ENCODE assay signal across 12 cellular contexts in the genomic region with DNA sequence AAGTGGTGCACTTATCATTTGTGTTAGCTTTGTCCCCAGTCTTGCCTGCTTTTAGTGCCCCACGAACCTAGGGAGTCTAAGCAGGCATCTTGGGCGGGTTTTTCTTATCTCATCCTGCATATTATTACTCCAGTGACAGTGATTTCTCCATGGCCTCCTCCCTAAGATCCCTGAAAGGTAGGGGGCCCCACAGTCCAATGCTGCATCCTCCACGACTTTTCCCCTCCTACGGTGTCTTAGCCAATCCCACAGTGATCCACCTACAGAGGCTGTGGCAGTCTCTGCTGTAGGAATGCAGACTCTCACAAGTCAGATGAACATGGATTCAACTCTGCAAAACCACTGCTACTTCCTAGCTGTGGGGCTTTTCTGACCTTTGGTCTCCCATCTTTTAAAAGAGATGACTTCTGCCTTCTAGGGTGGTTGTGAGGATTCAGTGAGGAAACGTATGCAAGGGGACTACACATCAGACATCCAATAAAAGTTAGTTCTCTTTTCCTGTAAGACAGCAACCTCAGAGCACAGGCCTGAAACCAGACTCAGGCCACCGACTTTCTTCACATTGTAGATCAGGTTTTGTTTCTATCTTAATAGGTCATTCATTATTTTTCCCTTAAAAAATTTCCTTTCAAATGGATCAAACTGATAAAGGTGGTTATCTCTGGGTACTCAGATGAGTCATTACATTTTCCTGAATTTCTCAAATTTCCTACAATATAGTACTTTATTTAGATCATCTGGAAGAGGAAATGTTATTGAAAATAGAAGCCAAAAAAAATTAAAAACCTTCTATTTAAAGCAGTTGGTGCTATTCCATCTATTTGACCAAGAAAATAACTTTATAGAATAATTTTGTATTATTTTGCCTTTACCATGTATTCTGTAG. TPM values are rescaled to one million over a fixed set of nuclear protein-coding genes. Genes with fewer than 3 reads are reported as not detected.
DNase-seq lines count a peak whose midpoint lies in the region; ATAC-seq and TF ChIP-seq lines count a peak whose summit lies in the region.
"Had no signal": no experiment of that assay in that cellular context is flagged by ENCODE, and none has a peak within 500 bp of the region (broad histone marks: within the 10 kb centered on the region; RNA-seq: fewer than 3 reads in every experiment).

No MANE protein-coding gene starts in this region.

- H3K9ac ChIP-seq in BLaER1 treated with 17β-estradiol and CSF1 and Interleukin-3, amounts not matched to agents 10 nM and 100 nM: peak overlapping the region in 10 of 11 experiments; percentile 12 to 79 (median 64); a peak in 14 of 22 replicates
- H3K9ac ChIP-seq in OCI-LY3 (ENCODE audit: low read length): peak overlapping the region; percentile 36; the same call in 1 of the 2 replicates

- H3K36me3 ChIP-seq in BLaER1 treated with 17β-estradiol and CSF1 and Interleukin-3, amounts not matched to agents 10 nM and 100 nM: no peaks in the 10 kb centered on the region
- no peaks in the 10 kb centered on the region for H3K36me3 ChIP-seq in OCI-LY3 (replicated peaks; ENCODE audit: low read depth, low read length)
- H3K36me3 ChIP-seq in effector memory CD4-positive, alpha-beta T cell (ENCODE audit: control insufficient read depth, insufficient read depth, low read length): no peaks in the 10 kb centered on the region

- peak; percentile 5 for DNase-seq in fibroblast of the aortic adventitia (ENCODE audit: low read depth)
- DNase-seq in cerebellar cortex (ENCODE audit: low spot score): no peak
- DNase-seq in HK-2 (ENCODE audit: unreplicated experiment): no peak
- DNase-seq in effector memory CD4-positive, alpha-beta T cell: no peak
- DNase-seq in LoVo (ENCODE audit: low spot score): no peak
- DNase-seq: CD4-positive, alpha-beta memory T cell had no signal

- TF ChIP-seq CTCF in OCI-LY3 (IDR thresholded peaks at IDR 0.05; ENCODE audit: low read depth, low read length) (no peak), fibroblast of the aortic adventitia (IDR thresholded peaks at IDR 0.05; ENCODE audit: insufficient read depth, low read length) (no peak)

- H2AFZ ChIP-seq in OCI-LY3 (ENCODE audit: low read depth, low read length): no peak overlapping the region

- H3K27ac ChIP-seq in BLaER1 treated with 17β-estradiol and CSF1 and Interleukin-3, amounts not matched to agents 10 nM and 100 nM: peak overlapping the region; percentile 57 to 92 (median 91)
- peak overlapping the region; percentile 64 for H3K27ac ChIP-seq in OCI-LY3 (ENCODE audit: low read length)
- H3K27ac ChIP-seq in effector memory CD4-positive, alpha-beta T cell (ENCODE audit: insufficient read depth, low read length, poor library complexity, severe bottlenecking): no peak overlapping the region

- no peaks in the 10 kb centered on the region for H3K9me3 ChIP-seq in BLaER1 treated with 17β-estradiol and CSF1 and Interleukin-3, amounts not matched to agents 10 nM and 100 nM (replicated peaks in 1 of 11)
- H3K9me3 ChIP-seq in OCI-LY3 (ENCODE audit: insufficient read depth, low read length): no peaks in the 10 kb centered on the region
- H3K9me3 ChIP-seq in effector memory CD4-positive, alpha-beta T cell (ENCODE audit: control insufficient read depth, low read length): no peaks in the 10 kb centered on the region

- no peaks in the 10 kb centered on the region for H4K20me1 ChIP-seq in BLaER1 treated with 17β-estradiol and CSF1 and Interleukin-3, amounts not matched to agents 10 nM and 100 nM
- no peaks in the 10 kb centered on the region for H4K20me1 ChIP-seq in OCI-LY3 (ENCODE audit: insufficient read depth, low read length)

- peak overlapping the region in 2 of 10 experiments; percentile 6 to 9; a peak in 1 of 20 replicates for H3K4me3 ChIP-seq in BLaER1 treated with 17β-estradiol and CSF1 and Interleukin-3, amounts not matched to agents 10 nM and 100 nM
- peak overlapping the region; percentile 38 for H3K4me3 ChIP-seq in OCI-LY3 (ENCODE audit: low read length)
- no peak overlapping the region for H3K4me3 ChIP-seq in fibroblast of the aortic adventitia (ENCODE audit: low read depth, low read length)
- no peak overlapping the region for H3K4me3 ChIP-seq in effector memory CD4-positive, alpha-beta T cell (ENCODE audit: insufficient read depth, low read depth, low read length, poor library complexity, severe bottlenecking)

- no peaks in the 10 kb centered on the region for H3K79me2 ChIP-seq in OCI-LY3 (ENCODE audit: low read length)

- peak overlapping the region; percentile 66 to 93 (median 87) for H3K4me2 ChIP-seq in BLaER1 treated with 17β-estradiol and CSF1 and Interleukin-3, amounts not matched to agents 10 nM and 100 nM
- H3K4me2 ChIP-seq in OCI-LY3 (ENCODE audit: low read length): peak overlapping the region; percentile 66

- peaks cover 98 to 100% (median 100%) of the 10 kb centered on the region in 10 experiments for H3K4me1 ChIP-seq in BLaER1 treated with 17β-estradiol and CSF1 and Interleukin-3, amounts not matched to agents 10 nM and 100 nM
- H3K4me1 ChIP-seq in OCI-LY3 (ENCODE audit: low read length): peaks cover 90% of the 10 kb centered on the region
- H3K4me1 ChIP-seq in effector memory CD4-positive, alpha-beta T cell (ENCODE audit: control insufficient read depth, insufficient read depth, low read length, poor library complexity, severe bottlenecking): peaks cover 2% of the 10 kb centered on the region

- ATAC-seq in GM19463 (IDR thresholded peaks at IDR 0.05; ENCODE audit: unreplicated experiment): peak; percentile 22
- ATAC-seq: HCT116 had no signal

- no peaks in the 10 kb centered on the region for H3K27me3 ChIP-seq in BLaER1 treated with 17β-estradiol and CSF1 and Interleukin-3, amounts not matched to agents 10 nM and 100 nM
- H3K27me3 ChIP-seq in OCI-LY3 (ENCODE audit: low read depth, low read length): no peaks in the 10 kb centered on the region
- H3K27me3 ChIP-seq in effector memory CD4-positive, alpha-beta T cell (replicated peaks; ENCODE audit: control insufficient read depth, insufficient read depth, low read length, poor library complexity, severe bottlenecking): no peaks in the 10 kb centered on the region

RNA-seq across cellular contexts. Expression of gene ILDR1, which starts 23.2 kb away (rescaled TPM):
- total RNA-seq in fibroblast of the aortic adventitia (ENCODE audit: low replicate concordance): not detected in 2 replicates
- total RNA-seq: CD4-positive, alpha-beta memory T cell; frontal cortex; SK-MEL-5 had no signal

RNA-seq across cellular contexts. Expression of gene CD86, which starts 56.3 kb away (rescaled TPM):
- total RNA-seq in fibroblast of the aortic adventitia (ENCODE audit: low replicate concordance): not detected in 2 replicates
- total RNA-seq: SK-MEL-5 had no signal
